ENCODE assay signal across 17 cellular contexts in the genomic region with DNA sequence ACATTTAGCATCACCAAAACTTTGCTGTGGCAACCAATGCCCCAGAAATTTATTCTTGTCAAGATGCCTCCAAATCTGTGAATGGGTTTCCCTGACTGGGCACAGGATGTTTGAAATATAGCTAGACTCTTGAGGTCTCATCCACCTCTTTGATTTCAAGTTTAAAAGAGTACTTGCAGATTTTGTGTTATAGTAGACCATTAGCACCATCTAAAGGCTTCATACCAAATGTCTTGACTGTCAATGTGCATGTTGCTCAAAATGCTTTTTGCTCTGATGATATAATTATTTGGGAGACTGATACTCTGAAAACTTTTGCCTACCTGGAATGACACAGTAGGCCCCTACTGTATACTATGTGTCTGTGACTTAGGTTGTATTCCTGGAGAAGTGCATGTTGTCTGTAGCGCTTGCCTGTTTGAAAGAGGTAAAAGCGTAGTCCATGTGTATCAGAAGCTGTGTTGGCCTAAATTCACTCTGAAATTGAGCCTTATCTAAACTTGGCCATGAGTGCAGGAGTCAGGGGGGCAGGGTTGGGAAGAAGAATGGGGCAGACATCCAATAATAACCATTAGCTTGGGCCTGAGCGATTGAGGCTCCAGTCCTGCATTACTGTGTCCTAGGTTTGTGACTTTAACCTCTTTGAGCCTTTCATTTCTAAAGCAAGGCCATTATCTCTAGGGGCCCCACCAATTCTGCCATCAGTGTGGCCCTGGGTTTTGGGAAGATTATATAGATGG. TPM values are rescaled to one million over a fixed set of nuclear protein-coding genes. Genes with fewer than 3 reads are reported as not detected.
DNase-seq lines count a peak whose midpoint lies in the region; ATAC-seq, FAIRE-seq and TF ChIP-seq lines count a peak whose summit lies in the region.
"Had no signal": no experiment of that assay in that cellular context is flagged by ENCODE, and none has a peak within 500 bp of the region (broad histone marks: within the 10 kb centered on the region; RNA-seq: fewer than 3 reads in every experiment).

No MANE protein-coding gene starts in this region.

- no peak overlapping the region for H3K9ac ChIP-seq in SK-N-SH
- no peak overlapping the region for H3K9ac ChIP-seq in astrocyte (ENCODE audit: low read length)
- no peak overlapping the region for H3K9ac ChIP-seq in smooth muscle cell (ENCODE audit: low read depth)

- no peak overlapping the region for H3K27ac Mint-ChIP-seq in astrocyte (ENCODE audit: unreplicated experiment)
- H3K27ac Mint-ChIP-seq: activated naive CD4-positive, alpha-beta T cell treated with anti-CD3 and anti-CD28 coated beads, Interleukin-2, amount 50 U/mL, for 24 hours had no signal

- H3K27me3 Mint-ChIP-seq in astrocyte (ENCODE audit: low read depth, unreplicated experiment): peaks cover 6% of the 10 kb centered on the region

- no peak for TF ChIP-seq EP300 in SK-N-SH (IDR thresholded peaks at IDR 0.05; ENCODE audit: borderline replicate concordance in 1 of 2, low read depth in 1 of 2, low read length in 1 of 2)

- TF ChIP-seq CTCF in SK-N-SH (IDR thresholded peaks at IDR 0.05): peak; percentile 41
- no peak for TF ChIP-seq CTCF in astrocyte (IDR thresholded peaks at IDR 0.05; ENCODE audit: insufficient read depth, low read depth, low read length)
- peak; percentile 47 for TF ChIP-seq CTCF in left ventricle myocardium inferior (IDR thresholded peaks at IDR 0.05; ENCODE audit: borderline replicate concordance)
- TF ChIP-seq CTCF in smooth muscle cell (IDR thresholded peaks at IDR 0.05; ENCODE audit: borderline replicate concordance, insufficient read depth, poor library complexity, severe bottlenecking): peak; percentile 6

- no peak overlapping the region for H3K4me2 ChIP-seq in SK-N-SH
- H3K4me2 ChIP-seq in astrocyte (ENCODE audit: low read length): no peak overlapping the region
- no peak overlapping the region for H3K4me2 ChIP-seq in smooth muscle cell

- intact Hi-C loops in left ventricle myocardium inferior (cut with micrococcal nuclease): loop anchor here (10.0 kb wide), 1 partner anchor 105 kb away; no protein-coding TSS in a partner anchor

- H2AFZ ChIP-seq in SK-N-SH (ENCODE audit: low read depth) (no peak overlapping the region), astrocyte (ENCODE audit: low read depth, low read length) (no peak overlapping the region), smooth muscle cell (ENCODE audit: low read depth) (no peak overlapping the region)

- H3K79me2 ChIP-seq in SK-N-SH (ENCODE audit: insufficient read depth) (no peaks in the 10 kb centered on the region), astrocyte (ENCODE audit: insufficient read depth, low read length) (no peaks in the 10 kb centered on the region), smooth muscle cell (ENCODE audit: low read depth) (no peaks in the 10 kb centered on the region)

- TF ChIP-seq RAD21 in SK-N-SH (IDR thresholded peaks at IDR 0.05; ENCODE audit: low read length): peak; percentile 49

- H3K27me3 ChIP-seq in SK-N-SH (ENCODE audit: insufficient read depth) (0 out of 2 replicates have a peak, but pooled peaks cover 3% of the 10 kb centered on the region), astrocyte (ENCODE audit: insufficient read depth, low read length) (no peaks in the 10 kb centered on the region), left ventricle myocardium inferior (ENCODE audit: low read depth) (no peaks in the 10 kb centered on the region), smooth muscle cell (ENCODE audit: low read depth) (no peaks in the 10 kb centered on the region)
- H3K27me3 ChIP-seq: MG63 had no signal

- FAIRE-seq in astrocyte (lab: Jason Lieb, UNC): peak; percentile 26
- FAIRE-seq: colon had no signal

- POLR2A ChIA-PET in SK-N-SH (lab: Yijun Ruan, JAX): no interaction called here

- CTCF ChIA-PET in SK-N-SH (lab: Yijun Ruan, JAX): interaction anchor here (1.0 to 2.0 kb wide), 5 partner anchors 16 to 103 kb away, joined by 3 to 9 read pairs (median 4); no protein-coding TSS in a partner anchor

- H3K36me3 ChIP-seq in SK-N-SH (replicated peaks in 1 of 2; ENCODE audit: control insufficient read depth in 1 of 2, insufficient read depth in 2 of 2, low read length in 1 of 2) (no peaks in the 10 kb centered on the region), astrocyte (ENCODE audit: insufficient read depth, low read length) (no peaks in the 10 kb centered on the region), left ventricle myocardium inferior (no peaks in the 10 kb centered on the region), smooth muscle cell (ENCODE audit: low read depth) (no peaks in the 10 kb centered on the region)
- H3K36me3 ChIP-seq: MG63 had no signal

- H3K4me1 ChIP-seq in SK-N-SH (ENCODE audit: control insufficient read depth in 1 of 2, insufficient read depth in 2 of 2, low read depth in 1 of 2, low read length in 1 of 2): no peaks in the 10 kb centered on the region
- no peaks in the 10 kb centered on the region for H3K4me1 ChIP-seq in astrocyte (ENCODE audit: insufficient read depth, low read length)
- no peaks in the 10 kb centered on the region for H3K4me1 ChIP-seq in left ventricle myocardium inferior
- no peaks in the 10 kb centered on the region for H3K4me1 ChIP-seq in smooth muscle cell (ENCODE audit: low read depth)

- H3K4me3 ChIP-seq in SK-N-SH (ENCODE audit: low read depth in 2 of 2, low read length in 1 of 2): no peak overlapping the region
- H3K4me3 ChIP-seq in astrocyte (ENCODE audit: insufficient read depth, low read depth, low read length): no peak overlapping the region
- H3K4me3 ChIP-seq in left ventricle myocardium inferior: no peak overlapping the region
- H3K4me3 ChIP-seq in smooth muscle cell: no peak overlapping the region
- H3K4me3 ChIP-seq: MG63 had no signal

- H3K27ac ChIP-seq in SK-N-SH (ENCODE audit: low read depth in 2 of 2, low read length in 1 of 2) (no peak overlapping the region), astrocyte (ENCODE audit: low read depth, low read length) (no peak overlapping the region), left ventricle myocardium inferior (replicated peaks) (no peak overlapping the region), smooth muscle cell (ENCODE audit: low read depth) (no peak overlapping the region)
- H3K27ac ChIP-seq: HL-60 had no signal

- ATAC-seq in SK-N-SH treated with all-trans-retinoic acid at 6 μM for 48 hours (no peak), GM19397 (IDR thresholded peaks at IDR 0.05; ENCODE audit: unreplicated experiment) (no peak), HG02610 (IDR thresholded peaks at IDR 0.05; ENCODE audit: unreplicated experiment) (no peak), HG03025 (IDR thresholded peaks at IDR 0.05; ENCODE audit: low FRiP score, unreplicated experiment) (no peak)
- ATAC-seq: esophagus mucosa had no signal

- whole genome bisulfite sequencing in SK-N-SH (ENCODE audit: low lambda C conversion rate): 72% methylated on average over 2 of the region's 3 CpGs
- WGBS in smooth muscle cell (ENCODE audit: low lambda C conversion rate): 89% methylated on average over 3 of the region's 3 CpGs

- no peaks in the 10 kb centered on the region for H3K36me3 Mint-ChIP-seq in astrocyte (ENCODE audit: low read depth, unreplicated experiment)
- H3K36me3 Mint-ChIP-seq: activated naive CD4-positive, alpha-beta T cell treated with anti-CD3 and anti-CD28 coated beads, Interleukin-2, amount 50 U/mL, for 24 hours had no signal

- H3K9me2 ChIP-seq in SK-N-SH: no peaks in the 10 kb centered on the region

- no peak overlapping the region for H3K4me3 Mint-ChIP-seq in astrocyte (ENCODE audit: unreplicated experiment)
- H3K4me3 Mint-ChIP-seq: activated naive CD4-positive, alpha-beta T cell treated with anti-CD3 and anti-CD28 coated beads, Interleukin-2, amount 50 U/mL, for 24 hours had no signal

- H3K9me3 Mint-ChIP-seq in astrocyte (ENCODE audit: unreplicated experiment): no peaks in the 10 kb centered on the region
- H3K9me3 Mint-ChIP-seq: activated naive CD4-positive, alpha-beta T cell treated with anti-CD3 and anti-CD28 coated beads, Interleukin-2, amount 50 U/mL, for 24 hours had no signal

- H4K20me1 ChIP-seq in SK-N-SH (ENCODE audit: insufficient read depth) (no peaks in the 10 kb centered on the region), astrocyte (ENCODE audit: insufficient read depth, low read length) (no peaks in the 10 kb centered on the region), smooth muscle cell (ENCODE audit: low read depth) (no peaks in the 10 kb centered on the region)

- no peaks in the 10 kb centered on the region for H3F3A ChIP-seq in SK-N-SH (replicated peaks; ENCODE audit: insufficient read depth)
- no peaks in the 10 kb centered on the region for H3F3A ChIP-seq in smooth muscle cell (ENCODE audit: low read depth)

- no peak for DNase-seq in SK-N-SH
- peak; percentile 5 for DNase-seq in astrocyte (ENCODE audit: low read depth)
- DNase-seq in left ventricle myocardium inferior: no peak
- DNase-seq in smooth muscle cell (lab: John Stamatoyannopoulos, UW; ENCODE audit: unreplicated experiment): no peak
- DNase-seq: ACHN, Calu3, GOT3, MG63, nucleus accumbens had no signal

- H3K9me3 ChIP-seq in SK-N-SH (no peaks in the 10 kb centered on the region), astrocyte (ENCODE audit: insufficient read depth, low read depth, low read length) (no peaks in the 10 kb centered on the region), left ventricle myocardium inferior (replicated peaks) (no peaks in the 10 kb centered on the region), smooth muscle cell (replicated peaks; ENCODE audit: low read depth) (peaks cover 3% of the 10 kb centered on the region)
- H3K9me3 ChIP-seq: MG63 had no signal

- H3K4me1 Mint-ChIP-seq in astrocyte (ENCODE audit: low read depth, unreplicated experiment): peaks cover 5% of the 10 kb centered on the region
- H3K4me1 Mint-ChIP-seq: activated naive CD4-positive, alpha-beta T cell treated with anti-CD3 and anti-CD28 coated beads, Interleukin-2, amount 50 U/mL, for 24 hours had no signal

RNA-seq across cellular contexts. Expression of gene NDP, which starts 33.8 kb away (rescaled TPM):
- 0.13 and 0.16 TPM in 2 replicates for polyA plus RNA-seq in SK-N-SH (2012; rRNA removed)
- 0.08 and 0.17 TPM in 2 replicates for polyA plus RNA-seq in SK-N-SH (2012; cell fraction: cytosol; rRNA removed)
- polyA plus RNA-seq in SK-N-SH (2012; cell fraction: nucleus; rRNA removed): 0.02 and 0.54 TPM in 2 replicates
- not detected in 2 replicates for total RNA-seq in astrocyte
- not detected for total RNA-seq in left ventricle myocardium inferior
- 1.5 and 1.6 TPM in 2 replicates for total RNA-seq in smooth muscle cell
- polyA plus RNA-seq in smooth muscle cell: 0.33 and 0.88 TPM in 2 replicates
- total RNA-seq: esophagus mucosa had no signal

RNA-seq across cellular contexts. Expression of gene MAOB, which starts 57.1 kb away (rescaled TPM):
- polyA plus RNA-seq in SK-N-SH (2012; rRNA removed): 0.92 and 0.93 TPM in 2 replicates
- polyA plus RNA-seq in SK-N-SH (2012; cell fraction: cytosol; rRNA removed): 1.3 and 1.8 TPM in 2 replicates
- polyA plus RNA-seq in SK-N-SH (2012; cell fraction: nucleus; rRNA removed): 0.40 and 0.57 TPM in 2 replicates
- total RNA-seq in astrocyte: 0.20 and 0.77 TPM in 2 replicates
- total RNA-seq in left ventricle myocardium inferior: 157 TPM
- total RNA-seq in smooth muscle cell: not detected in 2 replicates
- polyA plus RNA-seq in smooth muscle cell: 0.07 and 0.93 TPM in 2 replicates

Comparison
In these comparisons a context has a peak if more than half of its experiments do, and no peak if none do; other contexts are left out.
1. RNA of gene MAOB, which starts 57.1 kb away (total RNA-seq): 157 TPM in left ventricle myocardium inferior (single experiment); 0.20 to 0.77 TPM in astrocyte and not detected in smooth muscle cell; every median in the first group is over 10 times any median in the second.